In the genomic region with DNA sequence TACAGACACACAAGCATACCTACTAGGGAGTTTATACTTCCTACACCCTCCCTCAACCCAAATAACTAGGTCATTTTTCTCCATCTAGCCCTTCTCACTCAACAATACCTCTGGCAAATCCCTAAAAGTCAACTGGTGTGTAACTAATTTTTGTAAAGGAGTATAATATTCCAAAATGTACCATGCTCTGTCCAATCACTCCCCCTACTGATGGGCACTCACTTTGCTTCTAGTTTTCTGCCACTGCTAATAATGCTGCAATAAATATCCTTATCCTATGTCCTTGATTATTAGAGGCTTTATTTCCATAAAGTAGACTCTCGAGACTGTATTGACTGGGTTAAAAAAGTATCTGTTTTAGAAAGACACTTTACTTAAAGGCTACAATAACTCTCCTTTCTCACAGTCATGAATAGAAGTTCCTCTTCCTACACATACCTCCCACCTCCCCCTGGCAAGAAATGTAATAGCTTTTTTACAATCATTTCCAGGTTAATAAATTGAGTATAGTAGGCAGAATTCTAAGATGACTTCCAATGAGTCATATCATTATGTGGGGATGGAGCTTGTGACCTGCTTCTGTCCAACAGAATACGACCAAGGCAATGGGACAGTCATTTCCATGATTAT, we compare ENCODE assay signal across 8 cellular contexts. TPM values are rescaled to one million over a fixed set of nuclear protein-coding genes. Genes with fewer than 3 reads are reported as not detected.
DNase-seq lines count a peak whose midpoint lies in the region; ATAC-seq, FAIRE-seq and TF ChIP-seq lines count a peak whose summit lies in the region.

No MANE protein-coding gene starts in this region.

- no peak for TF ChIP-seq POLR2A in esophagus muscularis mucosa (IDR thresholded peaks at IDR 0.05; ENCODE audit: low read depth)

- FAIRE-seq in small intestine (lab: Jason Lieb, UNC), result no peak

- H3K27ac Mint-ChIP-seq in activated CD4-positive, alpha-beta T cell treated with anti-CD3 and anti-CD28 coated beads for 36 hours, result peak overlapping the region; percentile 38
- no peak overlapping the region for H3K27ac Mint-ChIP-seq in activated CD4-positive, alpha-beta T cell treated with anti-CD3 and anti-CD28 coated beads, Interleukin-2, amount 10 ng/mL, durations not matched to agents 7 days and 5 days

- no peak for DNase-seq in activated CD4-positive, alpha-beta T cell treated with anti-CD3 and anti-CD28 coated beads for 36 hours
- DNase-seq in activated CD4-positive, alpha-beta T cell treated with anti-CD3 and anti-CD28 coated beads, Interleukin-2, amount 10 ng/mL, durations not matched to agents 7 days and 5 days, result no peak
- DNase-seq in esophagus muscularis mucosa (ENCODE audit: extremely low spot score) (no peak), small intestine (peak; percentile 39), ecto neural progenitor cell (ENCODE audit: low spot score) (no peak), 8988T (no peak)

- H3K9me2 ChIP-seq in OCI-LY1 (ENCODE audit: low read depth, low read length), result no peaks in the 10 kb centered on the region

- H3K27me3 ChIP-seq in OCI-LY1 (ENCODE audit: insufficient read depth, low read length) (no peaks in the 10 kb centered on the region), esophagus muscularis mucosa (no peaks in the 10 kb centered on the region), small intestine (ENCODE audit: control insufficient read depth in 2 of 2, insufficient read depth in 2 of 2, low read length in 2 of 2) (no peaks in the 10 kb centered on the region)

- peaks cover 21% of the 10 kb centered on the region for H3K36me3 Mint-ChIP-seq in activated CD4-positive, alpha-beta T cell treated with anti-CD3 and anti-CD28 coated beads for 36 hours (ENCODE audit: low read depth)
- H3K36me3 Mint-ChIP-seq in activated CD4-positive, alpha-beta T cell treated with anti-CD3 and anti-CD28 coated beads, Interleukin-2, amount 10 ng/mL, durations not matched to agents 7 days and 5 days (ENCODE audit: low read depth), result peaks cover 19% of the 10 kb centered on the region

- H3K9me3 ChIP-seq in OCI-LY1 (ENCODE audit: low read length) (no peaks in the 10 kb centered on the region), esophagus muscularis mucosa (no peaks in the 10 kb centered on the region), small intestine (ENCODE audit: control insufficient read depth, low read depth) (no peaks in the 10 kb centered on the region)

- H3K4me1 Mint-ChIP-seq in activated CD4-positive, alpha-beta T cell treated with anti-CD3 and anti-CD28 coated beads for 36 hours, result peaks cover 25% of the 10 kb centered on the region
- H3K4me1 Mint-ChIP-seq in activated CD4-positive, alpha-beta T cell treated with anti-CD3 and anti-CD28 coated beads, Interleukin-2, amount 10 ng/mL, durations not matched to agents 7 days and 5 days, result peaks cover 15% of the 10 kb centered on the region

- no peak overlapping the region for H3K4me3 Mint-ChIP-seq in activated CD4-positive, alpha-beta T cell treated with anti-CD3 and anti-CD28 coated beads for 36 hours
- no peak overlapping the region for H3K4me3 Mint-ChIP-seq in activated CD4-positive, alpha-beta T cell treated with anti-CD3 and anti-CD28 coated beads, Interleukin-2, amount 10 ng/mL, durations not matched to agents 7 days and 5 days

- no peak for TF ChIP-seq EP300 in esophagus muscularis mucosa (IDR thresholded peaks at IDR 0.05)

- POLR2A ChIA-PET in activated CD4-positive, alpha-beta T cell treated with anti-CD3 and anti-CD28 coated beads for 36 hours (lab: Charles Lee), result no interaction called here
- POLR2A ChIA-PET in activated CD4-positive, alpha-beta T cell treated with anti-CD3 and anti-CD28 coated beads, Interleukin-2, amount 10 ng/mL, durations not matched to agents 7 days and 5 days (lab: Charles Lee), result no interaction called here

- H3K27me3 Mint-ChIP-seq in activated CD4-positive, alpha-beta T cell treated with anti-CD3 and anti-CD28 coated beads for 36 hours, result no peaks in the 10 kb centered on the region
- no peaks in the 10 kb centered on the region for H3K27me3 Mint-ChIP-seq in activated CD4-positive, alpha-beta T cell treated with anti-CD3 and anti-CD28 coated beads, Interleukin-2, amount 10 ng/mL, durations not matched to agents 7 days and 5 days

- H3K9ac ChIP-seq in OCI-LY1 (ENCODE audit: low read length), result no peak overlapping the region

- no peaks in the 10 kb centered on the region for H3F3A ChIP-seq in OCI-LY1 (ENCODE audit: insufficient read depth, low read length)

- H3K4me2 ChIP-seq in OCI-LY1 (ENCODE audit: low read length), result no peak overlapping the region

- WGBS in esophagus muscularis mucosa, result 93% methylated on average over 2 of the region's 2 CpGs
- WGBS in small intestine, 3 donors, result 50 to 72% (median 51%) methylated on average over 2 of the region's 2 CpGs

- TF ChIP-seq CTCF in OCI-LY1 (IDR thresholded peaks at IDR 0.05; ENCODE audit: low read length), result peak; percentile 60
- TF ChIP-seq CTCF in esophagus muscularis mucosa (IDR thresholded peaks at IDR 0.05), result peak; percentile 44 to 56 (median 50)

- peaks cover 30% of the 10 kb centered on the region for H3K36me3 ChIP-seq in OCI-LY1 (ENCODE audit: insufficient read depth, low read length)
- peaks cover 0 to 7% (median 2%) of the 10 kb centered on the region in 4 donors for H3K36me3 ChIP-seq in esophagus muscularis mucosa
- H3K36me3 ChIP-seq in small intestine (ENCODE audit: control insufficient read depth in 2 of 2, insufficient read depth in 2 of 2, low read length in 2 of 2), result no peaks in the 10 kb centered on the region

- no peak for ATAC-seq in activated CD4-positive, alpha-beta T cell treated with anti-CD3 and anti-CD28 coated beads for 36 hours
- ATAC-seq in GM21367 (IDR thresholded peaks at IDR 0.05; ENCODE audit: unreplicated experiment), result no peak

- H3K27ac ChIP-seq in OCI-LY1 (ENCODE audit: low read depth, low read length, poor library complexity, severe bottlenecking) (no peak overlapping the region), esophagus muscularis mucosa (replicated peaks in 1 of 4) (no peak overlapping the region), small intestine (ENCODE audit: low read depth in 1 of 2, low read length in 1 of 2) (no peak overlapping the region)

- H3K79me2 ChIP-seq in OCI-LY1 (ENCODE audit: insufficient read depth, low read length), result no peaks in the 10 kb centered on the region

- H3K4me3 ChIP-seq in OCI-LY1 (ENCODE audit: low read depth, low read length, poor library complexity, severe bottlenecking) (no peak overlapping the region), esophagus muscularis mucosa (no peak overlapping the region), small intestine (ENCODE audit: low read depth in 1 of 2, low read length in 2 of 2) (no peak overlapping the region)

- intact Hi-C loops in activated CD4-positive, alpha-beta T cell treated with anti-CD3 and anti-CD28 coated beads for 36 hours (cut with DNase I, micrococcal nuclease), result loop anchor here in 1 of 2 experiments (10.0 kb wide), 1 partner anchor 553 kb away; no protein-coding TSS in a partner anchor
- intact Hi-C loops in esophagus muscularis mucosa (cut with DNase I), result no loop called here

- CTCF ChIA-PET in activated CD4-positive, alpha-beta T cell treated with anti-CD3 and anti-CD28 coated beads for 36 hours (lab: Charles Lee), result interaction anchor here (0.5 to 7.0 kb wide), 8 partner anchors 8 to 943 kb away, joined by 3 to 59 read pairs (median 4); no protein-coding TSS in a partner anchor
- CTCF ChIA-PET in activated CD4-positive, alpha-beta T cell treated with anti-CD3 and anti-CD28 coated beads, Interleukin-2, amount 10 ng/mL, durations not matched to agents 7 days and 5 days (lab: Charles Lee), result interaction anchor here (0.6 to 5.3 kb wide), 3 partner anchors 7 to 1158 kb away, joined by 3 to 24 read pairs (median 7); no protein-coding TSS in a partner anchor

- H2AFZ ChIP-seq in OCI-LY1 (ENCODE audit: low read length), result no peak overlapping the region

- no peaks in the 10 kb centered on the region for H4K20me1 ChIP-seq in OCI-LY1 (ENCODE audit: insufficient read depth, low read length)

- H3K4me1 ChIP-seq in OCI-LY1 (ENCODE audit: insufficient read depth, low read length, severe bottlenecking) (peaks cover 38% of the 10 kb centered on the region), esophagus muscularis mucosa (peaks cover 23 to 37% (median 26%) of the 10 kb centered on the region in 4 donors), small intestine (ENCODE audit: control insufficient read depth in 2 of 2, insufficient read depth in 1 of 2, low read depth in 1 of 2, low read length in 1 of 2) (peaks cover 3 to 9% of the 10 kb centered on the region in 2 donors)

- no peaks in the 10 kb centered on the region for H3K9me3 Mint-ChIP-seq in activated CD4-positive, alpha-beta T cell treated with anti-CD3 and anti-CD28 coated beads for 36 hours (ENCODE audit: low read depth)
- H3K9me3 Mint-ChIP-seq in activated CD4-positive, alpha-beta T cell treated with anti-CD3 and anti-CD28 coated beads, Interleukin-2, amount 10 ng/mL, durations not matched to agents 7 days and 5 days, result no peaks in the 10 kb centered on the region

RNA-seq across cellular contexts. Expression of a gene that starts 30.0 kb away (rescaled TPM):
- total RNA-seq in activated CD4-positive, alpha-beta T cell treated with anti-CD3 and anti-CD28 coated beads for 36 hours, result 10 to 100 TPM; 26.4 to 31.3 TPM
- 10 to 100 TPM; 22.1 to 24.2 TPM for total RNA-seq in activated CD4-positive, alpha-beta T cell treated with anti-CD3 and anti-CD28 coated beads, Interleukin-2, amount 10 ng/mL, durations not matched to agents 7 days and 5 days
- total RNA-seq in esophagus muscularis mucosa, result 10 to 100 TPM in 3 of 4 donors, 1 to 10 TPM in 1; 8.7 to 19.9 (median 12.4) TPM
- polyA plus RNA-seq in small intestine, result 1 to 10 TPM; 8.3 to 9.6 (median 8.9) TPM
